2 cellular contexts compared by ENCODE assay signal in the genomic region with DNA sequence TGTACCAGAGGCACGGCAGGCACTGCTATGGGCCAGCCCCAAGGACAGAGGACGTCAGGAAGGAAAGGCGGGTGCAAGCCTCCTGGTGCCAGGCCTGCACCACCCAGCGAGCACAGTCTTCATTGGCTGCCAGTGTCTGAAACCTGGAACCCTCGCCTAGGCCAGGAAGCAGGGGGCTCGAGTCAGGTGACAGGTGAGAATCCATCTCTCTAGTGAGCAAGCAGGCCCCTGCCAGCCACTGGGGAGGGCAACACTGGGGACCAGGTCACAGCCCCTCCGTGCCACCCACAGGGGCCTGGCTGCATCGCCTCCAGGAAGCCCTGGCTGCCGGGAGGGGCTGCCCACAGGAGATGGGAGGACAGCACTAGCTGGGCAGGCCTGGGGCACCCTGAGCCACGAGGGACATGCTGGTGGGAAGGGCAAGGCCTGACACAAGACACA.
TF ChIP-seq lines count a peak whose summit lies in the region.

No MANE protein-coding gene starts in this region.

TF ChIP-seq in SK-N-SH, 30 proteins besides CTCF, POLR2A, EP300 and RAD21 (continued from another document):
- no peak for TF ChIP-seq NFIC (IDR thresholded peaks at IDR 0.05; ENCODE audit: borderline replicate concordance)
- TF ChIP-seq SIN3A (IDR thresholded peaks at IDR 0.05; ENCODE audit: borderline replicate concordance, low read depth, low read length): no peak
- TF ChIP-seq, protein P1, sequence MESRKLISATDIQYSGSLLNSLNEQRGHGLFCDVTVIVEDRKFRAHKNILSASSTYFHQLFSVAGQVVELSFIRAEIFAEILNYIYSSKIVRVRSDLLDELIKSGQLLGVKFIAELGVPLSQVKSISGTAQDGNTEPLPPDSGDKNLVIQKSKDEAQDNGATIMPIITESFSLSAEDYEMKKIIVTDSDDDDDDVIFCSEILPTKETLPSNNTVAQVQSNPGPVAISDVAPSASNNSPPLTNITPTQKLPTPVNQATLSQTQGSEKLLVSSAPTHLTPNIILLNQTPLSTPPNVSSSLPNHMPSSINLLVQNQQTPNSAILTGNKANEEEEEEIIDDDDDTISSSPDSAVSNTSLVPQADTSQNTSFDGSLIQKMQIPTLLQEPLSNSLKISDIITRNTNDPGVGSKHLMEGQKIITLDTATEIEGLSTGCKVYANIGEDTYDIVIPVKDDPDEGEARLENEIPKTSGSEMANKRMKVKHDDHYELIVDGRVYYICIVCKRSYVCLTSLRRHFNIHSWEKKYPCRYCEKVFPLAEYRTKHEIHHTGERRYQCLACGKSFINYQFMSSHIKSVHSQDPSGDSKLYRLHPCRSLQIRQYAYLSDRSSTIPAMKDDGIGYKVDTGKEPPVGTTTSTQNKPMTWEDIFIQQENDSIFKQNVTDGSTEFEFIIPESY (IDR thresholded peaks at IDR 0.05; ENCODE audit: borderline replicate concordance, low read depth): no peak
- TF ChIP-seq FOXJ3 (CRISPR knock-in tag; IDR thresholded peaks at IDR 0.05): no peak
- no peak for TF ChIP-seq MEF2A (IDR thresholded peaks at IDR 0.05; ENCODE audit: borderline replicate concordance, low read depth)
- no peak for TF ChIP-seq GABPA (IDR thresholded peaks at IDR 0.05; ENCODE audit: low read depth)
- TF ChIP-seq MXI1 (IDR thresholded peaks at IDR 0.05; ENCODE audit: low read depth, low read length): no peak
- TF ChIP-seq FOSL2 (IDR thresholded peaks at IDR 0.05; ENCODE audit: borderline replicate concordance, low read depth): no peak
- TF ChIP-seq MAX (IDR thresholded peaks at IDR 0.05; ENCODE audit: low read depth): no peak
- TF ChIP-seq POLR2AphosphoS5 (IDR thresholded peaks at IDR 0.05; ENCODE audit: low read depth, low read length): no peak
- no peak for TF ChIP-seq JUND (IDR thresholded peaks at IDR 0.05)
- TF ChIP-seq YY1 (IDR thresholded peaks at IDR 0.05; ENCODE audit: low read depth): no peak
- no peak for TF ChIP-seq ELF1 (IDR thresholded peaks at IDR 0.05)

TF ChIP-seq in SK-N-SH treated with all-trans-retinoic acid at 6 μM for 48 hours, 23 proteins besides CTCF, POLR2A, EP300 and RAD21 (continued from another document):
- TF ChIP-seq CREB5 (CRISPR knock-in tag; IDR thresholded peaks at IDR 0.05; ENCODE audit: low read depth): no peak
- TF ChIP-seq TSHZ2 (CRISPR knock-in tag; IDR thresholded peaks at IDR 0.05): no peak
- TF ChIP-seq, protein P2, sequence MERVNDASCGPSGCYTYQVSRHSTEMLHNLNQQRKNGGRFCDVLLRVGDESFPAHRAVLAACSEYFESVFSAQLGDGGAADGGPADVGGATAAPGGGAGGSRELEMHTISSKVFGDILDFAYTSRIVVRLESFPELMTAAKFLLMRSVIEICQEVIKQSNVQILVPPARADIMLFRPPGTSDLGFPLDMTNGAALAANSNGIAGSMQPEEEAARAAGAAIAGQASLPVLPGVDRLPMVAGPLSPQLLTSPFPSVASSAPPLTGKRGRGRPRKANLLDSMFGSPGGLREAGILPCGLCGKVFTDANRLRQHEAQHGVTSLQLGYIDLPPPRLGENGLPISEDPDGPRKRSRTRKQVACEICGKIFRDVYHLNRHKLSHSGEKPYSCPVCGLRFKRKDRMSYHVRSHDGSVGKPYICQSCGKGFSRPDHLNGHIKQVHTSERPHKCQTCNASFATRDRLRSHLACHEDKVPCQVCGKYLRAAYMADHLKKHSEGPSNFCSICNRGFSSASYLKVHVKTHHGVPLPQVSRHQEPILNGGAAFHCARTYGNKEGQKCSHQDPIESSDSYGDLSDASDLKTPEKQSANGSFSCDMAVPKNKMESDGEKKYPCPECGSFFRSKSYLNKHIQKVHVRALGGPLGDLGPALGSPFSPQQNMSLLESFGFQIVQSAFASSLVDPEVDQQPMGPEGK (CRISPR knock-in tag; IDR thresholded peaks at IDR 0.05; ENCODE audit: borderline replicate concordance): no peak
- TF ChIP-seq RARB (CRISPR knock-in tag; IDR thresholded peaks at IDR 0.05): no peak
- no peak for TF ChIP-seq ZNF565 (CRISPR knock-in tag; conservative IDR thresholded peaks at IDR 0.05; ENCODE audit: low read depth)
- no peak for TF ChIP-seq ISL1 (CRISPR knock-in tag; IDR thresholded peaks at IDR 0.05)
